9 cellular contexts compared by ENCODE assay signal in genomic region chr2:233422050-233422639, GRCh38.
A peak's percentile ranks its signal among the peaks of the same experiment; 100 is the strongest.
DNase-seq lines count a peak whose midpoint lies in the region; ATAC-seq and TF ChIP-seq lines count a peak whose summit lies in the region.
"Had no signal": no experiment of that assay in that cellular context is flagged by ENCODE, and none has a peak within 500 bp of the region (broad histone marks: within the 10 kb centered on the region; RNA-seq: fewer than 3 reads in every experiment).

No MANE protein-coding gene starts in this region.

- peak; percentile 26 for DNase-seq in NCI-H69 (lab: John Stamatoyannopoulos, UW)
- DNase-seq in activated naive CD4-positive, alpha-beta T cell treated with Interleukin-2 at 50 U/mL for 16 hours: peak; percentile 56
- peak; percentile 92 to 96 for DNase-seq in gastrocnemius medialis
- no peak for DNase-seq in cortex of kidney (lab: John Stamatoyannopoulos, UW)
- DNase-seq in AG08395 (ENCODE audit: low spot score): no peak
- DNase-seq in NCI-H1694 treated with DMSO at 0.1 percent for 48 hours (lab: John Stamatoyannopoulos, UW): no peak

- H3K4me1 ChIP-seq in gastrocnemius medialis: peaks cover 81 to 84% of the 10 kb centered on the region in 2 donors

- peak overlapping the region; percentile 54 to 66 (median 62) for H3K4me3 ChIP-seq in gastrocnemius medialis
- H3K4me3 ChIP-seq: SK-N-MC had no signal

- no peaks in the 10 kb centered on the region for H3K36me3 ChIP-seq in gastrocnemius medialis

- no peak for TF ChIP-seq CTCF in gastrocnemius medialis (IDR thresholded peaks at IDR 0.05 in 4 of 5, conservative IDR thresholded peaks at IDR 0.05 in 1 of 5)

- H3K27me3 ChIP-seq in gastrocnemius medialis: no peaks in the 10 kb centered on the region

- no peaks in the 10 kb centered on the region for H3K9me3 ChIP-seq in gastrocnemius medialis

- peak overlapping the region; percentile 92 to 97 (median 96) for H3K27ac ChIP-seq in gastrocnemius medialis
- H3K27ac ChIP-seq: SK-N-MC had no signal

- in situ Hi-C loops in gastrocnemius medialis (cut with MboI; ENCODE audit: low sequenced_read_pairs in 4 of 4): no loop called here

- peak; percentile 66 to 70 for TF ChIP-seq POLR2A in gastrocnemius medialis (IDR thresholded peaks at IDR 0.05)

- intact Hi-C loops in gastrocnemius medialis (cut with DNase I; ENCODE audit: low total_unique reads): loop anchor here (10.0 kb wide), 1 partner anchor 1717 kb away; the partner anchor contains the start of gene PTMA

- peak; percentile 64 for ATAC-seq in GM18868 (IDR thresholded peaks at IDR 0.05; ENCODE audit: unreplicated experiment)
- peak; percentile 44 for ATAC-seq in HG02763 (IDR thresholded peaks at IDR 0.05; ENCODE audit: unreplicated experiment)
- peak; percentile 47 to 51 for ATAC-seq in gastrocnemius medialis

Comparison
In these comparisons a context has a peak if more than half of its experiments do, and no peak if none do; other contexts are left out.
1. DNase-seq: peak in NCI-H69 (single experiment), activated naive CD4-positive, alpha-beta T cell treated with Interleukin-2 at 50 U/mL for 16 hours (single experiment) and gastrocnemius medialis (2 of 2); none in cortex of kidney (single experiment), AG08395 (single experiment) and NCI-H1694 treated with DMSO at 0.1 percent for 48 hours (single experiment).
2. Peak in every context shown above with its lines, with median percentiles within 50 percentile points of each other: ATAC-seq.